In the genomic region with DNA sequence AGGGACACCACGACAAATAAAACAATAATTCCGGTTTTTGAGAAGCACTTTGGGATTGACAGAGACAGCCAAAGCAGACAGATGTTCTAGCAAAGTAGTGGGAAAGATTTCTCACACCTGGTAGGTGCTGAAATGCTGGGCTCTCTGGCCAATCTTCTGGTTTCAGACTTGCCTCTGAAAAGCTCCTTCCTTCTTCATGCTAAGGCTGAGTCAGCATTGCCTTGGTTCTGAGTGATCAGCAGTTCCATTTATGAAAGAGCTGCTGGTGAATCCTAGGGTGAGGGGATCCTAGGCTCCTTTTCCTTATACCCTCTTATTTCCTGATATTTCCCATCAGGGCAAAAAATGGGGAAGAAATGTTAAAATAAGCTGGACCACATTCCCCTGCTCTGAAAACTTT, we compare ENCODE assay signal across 25 cellular contexts.
A peak's percentile ranks its signal among the peaks of the same experiment; 100 is the strongest.
DNase-seq lines count a peak whose midpoint lies in the region; ATAC-seq, FAIRE-seq and TF ChIP-seq lines count a peak whose summit lies in the region.
"Had no signal": no experiment of that assay in that cellular context is flagged by ENCODE, and none has a peak within 500 bp of the region (broad histone marks: within the 10 kb centered on the region; RNA-seq: fewer than 3 reads in every experiment).

No MANE protein-coding gene starts in this region.

- CTCF ChIA-PET in HepG2 (lab: Yijun Ruan, JAX; ENCODE audit: low intra/inter-chr PET ratio, low total read pairs) = no interaction called here

- H2AFZ ChIP-seq in HepG2 (ENCODE audit: low read length) = no peak overlapping the region
- H2AFZ ChIP-seq in keratinocyte (ENCODE audit: control insufficient read depth, low read length) = no peak overlapping the region

- no peak for TF ChIP-seq RAD21 in HepG2 (CRISPR knock-in tag; IDR thresholded peaks at IDR 0.05)

- TF ChIP-seq POLR2A in HepG2 (IDR thresholded peaks at IDR 0.05; ENCODE audit: insufficient read depth in 1 of 2, low read depth in 2 of 2, low read length in 2 of 2) (no peak), right lobe of liver (IDR thresholded peaks at IDR 0.05) (no peak)

- H3K4me1 ChIP-seq in HepG2 (ENCODE audit: insufficient read depth, low read length) (no peaks in the 10 kb centered on the region), right lobe of liver (peaks cover 0 to 12% (median 0%) of the 10 kb centered on the region in 4 donors), keratinocyte (ENCODE audit: control insufficient read depth, extremely low read depth, insufficient read depth, low read length) (no peaks in the 10 kb centered on the region)
- H3K4me1 ChIP-seq: BLaER1 treated with 17β-estradiol and CSF1 and Interleukin-3, amounts not matched to agents 10 nM and 100 nM had no signal

- H3K4me2 ChIP-seq in HepG2 (ENCODE audit: low read depth, low read length) (no peak overlapping the region), keratinocyte (ENCODE audit: control insufficient read depth, extremely low read depth, insufficient read depth, low read depth, low read length) (no peak overlapping the region)
- H3K4me2 ChIP-seq: BLaER1 treated with 17β-estradiol and CSF1 and Interleukin-3, amounts not matched to agents 10 nM and 100 nM had no signal

- POLR2A ChIA-PET in HepG2 (lab: Yijun Ruan, JAX) = no interaction called here

- no peaks in the 10 kb centered on the region for H3K9me3 ChIP-seq in HepG2 (ENCODE audit: low read length)
- H3K9me3 ChIP-seq in right lobe of liver = no peaks in the 10 kb centered on the region
- H3K9me3 ChIP-seq in keratinocyte (ENCODE audit: control insufficient read depth, low read depth, low read length) = no peaks in the 10 kb centered on the region
- H3K9me3 ChIP-seq: BLaER1 treated with 17β-estradiol and CSF1 and Interleukin-3, amounts not matched to agents 10 nM and 100 nM; HAP-1; MG63 had no signal

- FAIRE-seq in HepG2 (lab: Jason Lieb, UNC) (no peak), bronchial epithelial cell (lab: Jason Lieb, UNC) (no peak), keratinocyte (lab: Jason Lieb, UNC) (peak; percentile 17)
- FAIRE-seq: D721Med, GM12878, K562 had no signal

- H3K9me1 ChIP-seq in keratinocyte (ENCODE audit: control insufficient read depth, extremely low read depth, insufficient read depth, low read length) = no peaks in the 10 kb centered on the region

- intact Hi-C loops in HepG2 (cut with micrococcal nuclease; ENCODE audit: unreplicated experiment) (no loop called here), right lobe of liver (cut with DNase I) (no loop called here)

- DNase-seq in HepG2 (ENCODE audit: low spot score) = no peak
- DNase-seq in right lobe of liver = no peak
- DNase-seq in bronchial epithelial cell (ENCODE audit: low read depth) = peak; percentile 22
- no peak for DNase-seq in keratinocyte (ENCODE audit: low read depth, low spot score)
- DNase-seq in renal cortical epithelial cell (ENCODE audit: low read depth) = peak; percentile 65
- no peak for DNase-seq in iPS-NIHi7 (ENCODE audit: extremely low spot score)
- DNase-seq: 8988T; CD4-positive, alpha-beta T cell; GOT3; HFFc6; MG63; NCI-H1694; NCI-H2029 treated with DMSO at 0.1 percent for 48 hours; NCI-H446 treated with DMSO at 0.1 percent for 48 hours; NCI-H526; SHP77 treated with DMSO at 0.1 percent for 48 hours had no signal

- in situ Hi-C loops in HepG2 (cut with HindIII; ENCODE audit: extremely low pct_ligation_motif_present, low pct_unique_long_range_greater_than_20kb) = no loop called here

- ATAC-seq in HepG2 (no peak), right lobe of liver (no peak), GM19467 (IDR thresholded peaks at IDR 0.05; ENCODE audit: unreplicated experiment) (no peak), HG03175 (IDR thresholded peaks at IDR 0.05; ENCODE audit: unreplicated experiment) (no peak)
- ATAC-seq: GM12878, K562, Panc1 had no signal

- no peak overlapping the region for H3K27ac ChIP-seq in HepG2 (ENCODE audit: extremely low read length, insufficient read depth, low read length)
- H3K27ac ChIP-seq in right lobe of liver = no peak overlapping the region
- H3K27ac ChIP-seq in keratinocyte (ENCODE audit: control insufficient read depth, insufficient read depth, low read length) = no peak overlapping the region
- H3K27ac ChIP-seq: BLaER1 treated with 17β-estradiol and CSF1 and Interleukin-3, amounts not matched to agents 10 nM and 100 nM; SK-N-MC had no signal

- H4K20me1 ChIP-seq in HepG2 (ENCODE audit: insufficient read depth, low read length) = no peaks in the 10 kb centered on the region
- no peaks in the 10 kb centered on the region for H4K20me1 ChIP-seq in keratinocyte (ENCODE audit: control insufficient read depth, extremely low read depth, insufficient read depth, low read length)
- H4K20me1 ChIP-seq: BLaER1 treated with 17β-estradiol and CSF1 and Interleukin-3, amounts not matched to agents 10 nM and 100 nM had no signal

- no peaks in the 10 kb centered on the region for H3K79me2 ChIP-seq in HepG2 (ENCODE audit: insufficient read depth, low read length)
- H3K79me2 ChIP-seq in keratinocyte (ENCODE audit: control insufficient read depth, insufficient read depth, low read length) = no peaks in the 10 kb centered on the region

- H3K27me3 ChIP-seq in HepG2 (ENCODE audit: control insufficient read depth in 1 of 2, insufficient read depth in 2 of 2, low read length in 2 of 2) (peaks cover 0 to 13% of the 10 kb centered on the region in 2 experiments; a peak in 3 of 5 replicates), right lobe of liver (no peaks in the 10 kb centered on the region), bronchial epithelial cell (ENCODE audit: control insufficient read depth, insufficient read depth, low read length) (peaks cover under 1% of the 10 kb centered on the region), keratinocyte (ENCODE audit: control insufficient read depth, extremely low read depth, insufficient read depth, low read length) (no peaks in the 10 kb centered on the region)
- H3K27me3 ChIP-seq: BLaER1 treated with 17β-estradiol and CSF1 and Interleukin-3, amounts not matched to agents 10 nM and 100 nM had no signal

- no TSS peak for BruUV-seq in HepG2 (replicated peaks; lab: Mats Ljungman, UMichigan)

- H3K36me3 ChIP-seq in HepG2 (replicated peaks in 1 of 2; ENCODE audit: control insufficient read depth in 1 of 2, insufficient read depth in 2 of 2, low read length in 2 of 2) (no peaks in the 10 kb centered on the region), right lobe of liver (no peaks in the 10 kb centered on the region), bronchial epithelial cell (ENCODE audit: control insufficient read depth, insufficient read depth, low read length) (no peaks in the 10 kb centered on the region), keratinocyte (ENCODE audit: control insufficient read depth in 2 of 2, extremely low read depth in 1 of 2, insufficient read depth in 2 of 2, low read length in 2 of 2) (no peaks in the 10 kb centered on the region)
- H3K36me3 ChIP-seq: BLaER1 treated with 17β-estradiol and CSF1 and Interleukin-3, amounts not matched to agents 10 nM and 100 nM; HAP-1; MG63 had no signal

- dilution Hi-C loops in keratinocyte (cut with MboI; ENCODE audit: extremely low pct_ligation_motif_present, low sequenced_read_pairs) = no loop called here

- no peak for TF ChIP-seq EP300 in HepG2 (IDR thresholded peaks at IDR 0.05; ENCODE audit: low read depth in 2 of 2, low read length in 2 of 2)
- TF ChIP-seq EP300 in HepG2 (CRISPR knock-in tag; IDR thresholded peaks at IDR 0.05; ENCODE audit: borderline replicate concordance) = no peak

- no peak overlapping the region for H3K9ac ChIP-seq in HepG2 (ENCODE audit: insufficient read depth, low read depth, low read length)
- H3K9ac ChIP-seq in keratinocyte (ENCODE audit: control insufficient read depth, extremely low read depth, insufficient read depth, low read length) = no peak overlapping the region
- H3K9ac ChIP-seq: BLaER1 treated with 17β-estradiol and CSF1 and Interleukin-3, amounts not matched to agents 10 nM and 100 nM had no signal

- TF ChIP-seq CTCF in HepG2 (CRISPR knock-in tag; IDR thresholded peaks at IDR 0.05) = no peak
- TF ChIP-seq CTCF in right lobe of liver (IDR thresholded peaks at IDR 0.05) = no peak
- TF ChIP-seq CTCF in bronchial epithelial cell (IDR thresholded peaks at IDR 0.05; ENCODE audit: insufficient read depth, low read length, severe bottlenecking) = no peak
- no peak for TF ChIP-seq CTCF in keratinocyte (optimal IDR thresholded peaks at IDR 0.05 in 1 of 3, IDR thresholded peaks at IDR 0.05 in 1 of 3, conservative IDR thresholded peaks at IDR 0.05 in 1 of 3; ENCODE audit: extremely low read depth in 1 of 3, insufficient read depth in 2 of 3, low read length in 3 of 3)

- 4% methylated on average over 2 of the region's 2 CpGs for WGBS in HepG2 (ENCODE audit: low lambda C conversion rate)
- WGBS in right lobe of liver (ENCODE audit: insufficient coverage, low coverage, low lambda C conversion rate, missing lambda C conversion rate) = 65% methylated on average over 2 of the region's 2 CpGs

- H3K4me3 ChIP-seq in HepG2 (replicated peaks in 1 of 3; ENCODE audit: insufficient read depth in 1 of 3, low read depth in 2 of 3, low read length in 3 of 3) = no peak overlapping the region
- no peak overlapping the region for H3K4me3 ChIP-seq in right lobe of liver
- no peak overlapping the region for H3K4me3 ChIP-seq in bronchial epithelial cell (ENCODE audit: low read depth, low read length)
- no peak overlapping the region for H3K4me3 ChIP-seq in keratinocyte (ENCODE audit: control insufficient read depth in 2 of 3, extremely low read depth in 1 of 3, insufficient read depth in 2 of 3, low read depth in 1 of 3, low read length in 3 of 3)
- H3K4me3 ChIP-seq: BLaER1 treated with 17β-estradiol and CSF1 and Interleukin-3, amounts not matched to agents 10 nM and 100 nM; GM12878; HAP-1; K562; MG63; SK-N-MC had no signal

TF ChIP-seq in HepG2, 621 proteins besides CTCF, POLR2A, EP300 and RAD21:
- TF ChIP-seq MAFK (conservative IDR thresholded peaks at IDR 0.05 in 1 of 2, IDR thresholded peaks at IDR 0.05 in 1 of 2; ENCODE audit: low read length in 2 of 2) = peak; percentile 71 to 83
- TF ChIP-seq RXRA (CRISPR knock-in tag; IDR thresholded peaks at IDR 0.05) = no peak
- peak; percentile 75 for TF ChIP-seq MAFF (IDR thresholded peaks at IDR 0.05; ENCODE audit: low read depth, low read length)
- TF ChIP-seq ZNF292 (CRISPR knock-in tag; IDR thresholded peaks at IDR 0.05; ENCODE audit: borderline replicate concordance, low read depth) = no peak

Comparison
In these comparisons a context has a peak if more than half of its experiments do, and no peak if none do; other contexts are left out.
1. DNase-seq: peak in bronchial epithelial cell (single experiment) and renal cortical epithelial cell (single experiment); none in HepG2 (single experiment), right lobe of liver (0 of 3), keratinocyte (single experiment) and iPS-NIHi7 (single experiment).